In genomic region chr4:18020145-18020670, GRCh38 we compare ENCODE assay signal across 8 cellular contexts. TPM values are rescaled to one million over a fixed set of nuclear protein-coding genes. Genes with fewer than 3 reads are reported as not detected.
DNase-seq lines count a peak whose midpoint lies in the region; ATAC-seq, FAIRE-seq and TF ChIP-seq lines count a peak whose summit lies in the region.

No MANE protein-coding gene starts in this region.

- H3K9ac ChIP-seq in keratinocyte (ENCODE audit: control insufficient read depth, extremely low read depth, insufficient read depth, low read length): peak overlapping the region; percentile 86

- dilution Hi-C loops in keratinocyte (cut with MboI; ENCODE audit: extremely low pct_ligation_motif_present, low sequenced_read_pairs): no loop called here

- FAIRE-seq in keratinocyte (lab: Jason Lieb, UNC): no peak

- H3K36me3 ChIP-seq in keratinocyte (ENCODE audit: control insufficient read depth in 2 of 2, extremely low read depth in 1 of 2, insufficient read depth in 2 of 2, low read length in 2 of 2): no peaks in the 10 kb centered on the region

- no peaks in the 10 kb centered on the region for H3K9me1 ChIP-seq in keratinocyte (ENCODE audit: control insufficient read depth, extremely low read depth, insufficient read depth, low read length)

- H3K9me3 ChIP-seq in keratinocyte (ENCODE audit: control insufficient read depth, low read depth, low read length): no peaks in the 10 kb centered on the region

- H3K4me3 ChIP-seq in astrocyte of the spinal cord (ENCODE audit: low read depth, low read length): peak overlapping the region; percentile 90
- H3K4me3 ChIP-seq in keratinocyte (ENCODE audit: control insufficient read depth in 2 of 3, extremely low read depth in 1 of 3, insufficient read depth in 2 of 3, low read depth in 1 of 3, low read length in 3 of 3): peak overlapping the region; percentile 88 to 96 (median 95)

- DNase-seq in DMS79 treated with DMSO at 0.1 percent for 48 hours (lab: John Stamatoyannopoulos, UW): peak; percentile 1
- DNase-seq in DMS79 (lab: John Stamatoyannopoulos, UW): no peak
- peak; percentile 37 for DNase-seq in NCI-H69 (lab: John Stamatoyannopoulos, UW)
- peak; percentile 16 for DNase-seq in astrocyte of the spinal cord (ENCODE audit: low read depth, low spot score)
- DNase-seq in keratinocyte (ENCODE audit: low read depth, low spot score): no peak
- peak; percentile 22 for DNase-seq in stimulated activated naive CD8-positive, alpha-beta T cell treated with anti-CD3 and anti-CD28 coated beads, Interleukin-15, Interleukin-2, amounts not matched to agents 100 U/mL and 50 U/mL, for 24 hours
- DNase-seq in GDM1 (lab: John Stamatoyannopoulos, UW): no peak
- no peak for DNase-seq in SKM-1 treated with dmso at 0.1 percent for 144 hours (lab: John Stamatoyannopoulos, UW; ENCODE audit: unreplicated experiment)

- H3K27ac ChIP-seq in keratinocyte (ENCODE audit: control insufficient read depth, insufficient read depth, low read length): peak overlapping the region; percentile 50

- H3K79me2 ChIP-seq in keratinocyte (ENCODE audit: control insufficient read depth, insufficient read depth, low read length): peaks cover 45% of the 10 kb centered on the region

- ATAC-seq in stimulated activated naive CD8-positive, alpha-beta T cell treated with anti-CD3 and anti-CD28 coated beads, Interleukin-15, Interleukin-2, amounts not matched to agents 100 U/mL and 50 U/mL, for 24 hours: no peak

- H3K27me3 ChIP-seq in keratinocyte (ENCODE audit: control insufficient read depth, extremely low read depth, insufficient read depth, low read length): no peaks in the 10 kb centered on the region

- H3K4me2 ChIP-seq in keratinocyte (ENCODE audit: control insufficient read depth, extremely low read depth, insufficient read depth, low read depth, low read length): peak overlapping the region; percentile 96

- in situ Hi-C loops in astrocyte of the spinal cord (cut with HindIII; ENCODE audit: low sequenced_read_pairs): no loop called here

- no peaks in the 10 kb centered on the region for H4K20me1 ChIP-seq in keratinocyte (ENCODE audit: control insufficient read depth, extremely low read depth, insufficient read depth, low read length)

- TF ChIP-seq CTCF in astrocyte of the spinal cord (IDR thresholded peaks at IDR 0.05; ENCODE audit: low read depth, low read length) (no peak), keratinocyte (optimal IDR thresholded peaks at IDR 0.05 in 1 of 3, IDR thresholded peaks at IDR 0.05 in 1 of 3, conservative IDR thresholded peaks at IDR 0.05 in 1 of 3; ENCODE audit: extremely low read depth in 1 of 3, insufficient read depth in 2 of 3, low read length in 3 of 3) (no peak)

- H3K4me1 ChIP-seq in keratinocyte (ENCODE audit: control insufficient read depth, extremely low read depth, insufficient read depth, low read length): peaks cover 4% of the 10 kb centered on the region

- H2AFZ ChIP-seq in keratinocyte (ENCODE audit: control insufficient read depth, low read length): peak overlapping the region; percentile 52

RNA-seq across cellular contexts. Expression of gene LCORL, which starts 1.3 kb away (rescaled TPM):
- 1.7 to 3.3 TPM (median 1.8 TPM) in 3 replicates for polyA plus RNA-seq in keratinocyte
- 11.8 TPM for polyA plus RNA-seq in keratinocyte (2011; ENCODE audit: low read depth)
- 0.99 and 1.9 TPM in 2 replicates for polyA plus RNA-seq in keratinocyte (2011; cell fraction: cytosol; rRNA removed)
- 1.9 and 2.9 TPM in 2 replicates for polyA plus RNA-seq in keratinocyte (2011; cell fraction: nucleus; rRNA removed)
- 2.2 and 5.9 TPM in 2 replicates for polyA plus RNA-seq in keratinocyte (2012; ENCODE audit: low replicate concordance)
- 3.0 to 4.3 TPM (median 3.7 TPM) in 3 replicates for polyA minus RNA-seq in keratinocyte
- 0.58 TPM for polyA minus RNA-seq in keratinocyte (2011; cell fraction: cytosol; rRNA and poly(A)+ RNA removed)
- polyA minus RNA-seq in keratinocyte (2011; cell fraction: nucleus; rRNA and poly(A)+ RNA removed): 5.2 and 9.4 TPM in 2 replicates

Comparison
In these comparisons a context has a peak if more than half of its experiments do, and no peak if none do; other contexts are left out.
1. DNase-seq: peak in DMS79 treated with DMSO at 0.1 percent for 48 hours (single experiment), NCI-H69 (single experiment), astrocyte of the spinal cord (single experiment) and stimulated activated naive CD8-positive, alpha-beta T cell treated with anti-CD3 and anti-CD28 coated beads, Interleukin-15, Interleukin-2, amounts not matched to agents 100 U/mL and 50 U/mL, for 24 hours (single experiment); none in DMS79 (single experiment), keratinocyte (single experiment), GDM1 (single experiment) and SKM-1 treated with dmso at 0.1 percent for 144 hours (single experiment).